1 cellular context compared by ENCODE assay signal in genomic region chr5:159104058-159104651, GRCh38.
TF ChIP-seq lines count a peak whose summit lies in the region.

No MANE protein-coding gene starts in this region.

TF ChIP-seq in neural cell, 6 proteins besides CTCF, POLR2A, EP300 and RAD21 (continued from another document):
- TF ChIP-seq, protein P1, sequence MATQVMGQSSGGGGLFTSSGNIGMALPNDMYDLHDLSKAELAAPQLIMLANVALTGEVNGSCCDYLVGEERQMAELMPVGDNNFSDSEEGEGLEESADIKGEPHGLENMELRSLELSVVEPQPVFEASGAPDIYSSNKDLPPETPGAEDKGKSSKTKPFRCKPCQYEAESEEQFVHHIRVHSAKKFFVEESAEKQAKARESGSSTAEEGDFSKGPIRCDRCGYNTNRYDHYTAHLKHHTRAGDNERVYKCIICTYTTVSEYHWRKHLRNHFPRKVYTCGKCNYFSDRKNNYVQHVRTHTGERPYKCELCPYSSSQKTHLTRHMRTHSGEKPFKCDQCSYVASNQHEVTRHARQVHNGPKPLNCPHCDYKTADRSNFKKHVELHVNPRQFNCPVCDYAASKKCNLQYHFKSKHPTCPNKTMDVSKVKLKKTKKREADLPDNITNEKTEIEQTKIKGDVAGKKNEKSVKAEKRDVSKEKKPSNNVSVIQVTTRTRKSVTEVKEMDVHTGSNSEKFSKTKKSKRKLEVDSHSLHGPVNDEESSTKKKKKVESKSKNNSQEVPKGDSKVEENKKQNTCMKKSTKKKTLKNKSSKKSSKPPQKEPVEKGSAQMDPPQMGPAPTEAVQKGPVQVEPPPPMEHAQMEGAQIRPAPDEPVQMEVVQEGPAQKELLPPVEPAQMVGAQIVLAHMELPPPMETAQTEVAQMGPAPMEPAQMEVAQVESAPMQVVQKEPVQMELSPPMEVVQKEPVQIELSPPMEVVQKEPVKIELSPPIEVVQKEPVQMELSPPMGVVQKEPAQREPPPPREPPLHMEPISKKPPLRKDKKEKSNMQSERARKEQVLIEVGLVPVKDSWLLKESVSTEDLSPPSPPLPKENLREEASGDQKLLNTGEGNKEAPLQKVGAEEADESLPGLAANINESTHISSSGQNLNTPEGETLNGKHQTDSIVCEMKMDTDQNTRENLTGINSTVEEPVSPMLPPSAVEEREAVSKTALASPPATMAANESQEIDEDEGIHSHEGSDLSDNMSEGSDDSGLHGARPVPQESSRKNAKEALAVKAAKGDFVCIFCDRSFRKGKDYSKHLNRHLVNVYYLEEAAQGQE (IDR thresholded peaks at IDR 0.05; ENCODE audit: borderline replicate concordance), result no peak
- TF ChIP-seq MXI1 (conservative IDR thresholded peaks at IDR 0.05; ENCODE audit: poor library complexity, severe bottlenecking), result no peak
TF ChIP-seq in neural cell: peak in this region for 1.
